In the genomic region with DNA sequence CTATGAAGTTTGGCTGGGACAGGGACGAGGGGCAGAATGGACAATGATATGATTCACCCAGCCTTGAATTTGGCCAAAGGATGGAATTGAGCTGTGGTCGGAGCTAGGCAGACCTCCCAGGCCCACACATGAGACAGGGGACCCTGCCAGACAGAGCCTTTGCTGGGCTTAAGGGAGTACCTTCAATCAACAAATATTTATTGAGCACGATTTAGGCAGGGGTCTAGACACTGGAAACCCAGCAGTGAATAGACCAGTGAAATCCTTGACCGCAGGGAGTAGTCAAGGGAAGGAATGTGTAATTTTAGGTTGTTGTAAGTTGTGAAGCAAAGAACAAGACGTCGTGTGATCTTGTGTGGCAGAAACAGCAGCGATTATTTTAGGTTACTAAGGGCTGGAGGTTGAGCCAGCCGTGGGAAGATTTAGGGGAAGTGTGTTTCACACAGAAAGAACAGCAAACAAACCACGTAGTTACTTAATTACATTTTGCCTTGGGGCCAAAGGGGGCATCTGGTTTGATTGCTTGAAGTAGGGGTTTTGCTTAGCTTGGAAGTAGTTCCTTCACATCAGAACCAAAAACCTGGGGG, we compare ENCODE assay signal across 1 cellular context.
TF ChIP-seq lines count a peak whose summit lies in the region.

No MANE protein-coding gene starts in this region.

TF ChIP-seq in IMR-90, 13 proteins besides CTCF, POLR2A, EP300 and RAD21 (continued from another document):
- TF ChIP-seq, protein P1, sequence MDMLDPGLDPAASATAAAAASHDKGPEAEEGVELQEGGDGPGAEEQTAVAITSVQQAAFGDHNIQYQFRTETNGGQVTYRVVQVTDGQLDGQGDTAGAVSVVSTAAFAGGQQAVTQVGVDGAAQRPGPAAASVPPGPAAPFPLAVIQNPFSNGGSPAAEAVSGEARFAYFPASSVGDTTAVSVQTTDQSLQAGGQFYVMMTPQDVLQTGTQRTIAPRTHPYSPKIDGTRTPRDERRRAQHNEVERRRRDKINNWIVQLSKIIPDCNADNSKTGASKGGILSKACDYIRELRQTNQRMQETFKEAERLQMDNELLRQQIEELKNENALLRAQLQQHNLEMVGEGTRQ (IDR thresholded peaks at IDR 0.05; ENCODE audit: low read depth, low read length): no peak
- no peak for TF ChIP-seq RCOR1 (IDR thresholded peaks at IDR 0.05; ENCODE audit: insufficient replicate concordance, low read length)
- no peak for TF ChIP-seq MXI1 (IDR thresholded peaks at IDR 0.05; ENCODE audit: borderline replicate concordance, low read depth, low read length)
- TF ChIP-seq RFX5 (IDR thresholded peaks at IDR 0.05; ENCODE audit: low read depth, low read length): no peak
- TF ChIP-seq, protein P2, sequence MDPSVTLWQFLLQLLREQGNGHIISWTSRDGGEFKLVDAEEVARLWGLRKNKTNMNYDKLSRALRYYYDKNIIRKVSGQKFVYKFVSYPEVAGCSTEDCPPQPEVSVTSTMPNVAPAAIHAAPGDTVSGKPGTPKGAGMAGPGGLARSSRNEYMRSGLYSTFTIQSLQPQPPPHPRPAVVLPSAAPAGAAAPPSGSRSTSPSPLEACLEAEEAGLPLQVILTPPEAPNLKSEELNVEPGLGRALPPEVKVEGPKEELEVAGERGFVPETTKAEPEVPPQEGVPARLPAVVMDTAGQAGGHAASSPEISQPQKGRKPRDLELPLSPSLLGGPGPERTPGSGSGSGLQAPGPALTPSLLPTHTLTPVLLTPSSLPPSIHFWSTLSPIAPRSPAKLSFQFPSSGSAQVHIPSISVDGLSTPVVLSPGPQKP (IDR thresholded peaks at IDR 0.05; ENCODE audit: borderline replicate concordance, low read depth, low read length): no peak
- no peak for TF ChIP-seq MAZ (IDR thresholded peaks at IDR 0.05; ENCODE audit: borderline replicate concordance, low read depth, low read length)
- TF ChIP-seq CEBPB (IDR thresholded peaks at IDR 0.05; ENCODE audit: low read depth, low read length): no peak
- TF ChIP-seq SMC3 (IDR thresholded peaks at IDR 0.05; ENCODE audit: low read depth, low read length): no peak
TF ChIP-seq in IMR-90: peak in this region for 0.
